Comparison of ENCODE assay signal across 9 cellular contexts in genomic region chr7:22694597-22695207, GRCh38. TPM values are rescaled to one million over a fixed set of nuclear protein-coding genes. Genes with fewer than 3 reads are reported as not detected.
DNase-seq lines count a peak whose midpoint lies in the region; ATAC-seq lines count a peak whose summit lies in the region.
"Had no signal": no experiment of that assay in that cellular context is flagged by ENCODE, and none has a peak within 500 bp of the region (broad histone marks: within the 10 kb centered on the region; RNA-seq: fewer than 3 reads in every experiment).

No MANE protein-coding gene starts in this region.

- DNase-seq in MV-4-11 (lab: John Stamatoyannopoulos, UW) (peak; percentile 35), GF-D8 (lab: John Stamatoyannopoulos, UW) (no peak), pons (ENCODE audit: low spot score) (no peak)
- DNase-seq in naive thymus-derived CD4-positive, alpha-beta T cell, result peak in 2 of 9 donors; percentile 9 to 24
- DNase-seq: activated CD4-positive, alpha-beta T cell treated with anti-CD3 and anti-CD28 coated beads, Interleukin-2, amount 50 U/mL, for 1 hour; Right ventricle myocardium superior had no signal

- H3K4me3 ChIP-seq in naive thymus-derived CD4-positive, alpha-beta T cell (ENCODE audit: low read length), result no peak overlapping the region

- no peaks in the 10 kb centered on the region for H3K9me3 Mint-ChIP-seq in naive thymus-derived CD4-positive, alpha-beta T cell

- peak overlapping the region in 2 of 9 donors; percentile 10 to 11 for H3K27ac Mint-ChIP-seq in naive thymus-derived CD4-positive, alpha-beta T cell

- ATAC-seq in GM18861 (IDR thresholded peaks at IDR 0.05; ENCODE audit: unreplicated experiment) (peak; percentile 32), HG02571 (IDR thresholded peaks at IDR 0.05; ENCODE audit: unreplicated experiment) (peak; percentile 39), GM19035 (IDR thresholded peaks at IDR 0.05; ENCODE audit: unreplicated experiment) (no peak)
- peak; percentile 42 for ATAC-seq in naive thymus-derived CD4-positive, alpha-beta T cell

- POLR2A ChIA-PET in naive thymus-derived CD4-positive, alpha-beta T cell (lab: Charles Lee), result interaction anchor here (2.0 kb wide), 1 partner anchor 14 kb away, joined by 8 read pairs; no protein-coding TSS in a partner anchor

- no peaks in the 10 kb centered on the region for H3K36me3 ChIP-seq in naive thymus-derived CD4-positive, alpha-beta T cell (ENCODE audit: control insufficient read depth in 2 of 3, insufficient read depth in 3 of 3, low read length in 3 of 3)

- H3K9me3 ChIP-seq in naive thymus-derived CD4-positive, alpha-beta T cell (ENCODE audit: control insufficient read depth in 2 of 3, low read length in 3 of 3), result no peaks in the 10 kb centered on the region

- H3K4me1 Mint-ChIP-seq in naive thymus-derived CD4-positive, alpha-beta T cell, result peaks cover 33 to 69% (median 46%) of the 10 kb centered on the region in 7 donors

- H3K27me3 Mint-ChIP-seq in naive thymus-derived CD4-positive, alpha-beta T cell, result peaks cover 0 to 28% (median 0%) of the 10 kb centered on the region in 5 donors

- intact Hi-C loops in naive thymus-derived CD4-positive, alpha-beta T cell (cut with micrococcal nuclease), result loop anchor here (1.0 to 10.0 kb wide), 5 partner anchors 18 to 1340 kb away; partner anchors contain the start of gene HYCC1 (in 1 of the 2)

- H3K27ac ChIP-seq in naive thymus-derived CD4-positive, alpha-beta T cell (ENCODE audit: low read depth, low read length), result no peak overlapping the region

- H3K27me3 ChIP-seq in naive thymus-derived CD4-positive, alpha-beta T cell (ENCODE audit: control insufficient read depth in 2 of 2, insufficient read depth in 2 of 2, low read length in 2 of 2), result no peaks in the 10 kb centered on the region

- peaks cover 3 to 31% of the 10 kb centered on the region in 2 donors for H3K4me1 ChIP-seq in naive thymus-derived CD4-positive, alpha-beta T cell (ENCODE audit: control insufficient read depth in 2 of 2, insufficient read depth in 2 of 2, low read length in 2 of 2)

- peak overlapping the region in 5 of 10 donors; percentile 8 to 53 (median 21) for H3K4me3 Mint-ChIP-seq in naive thymus-derived CD4-positive, alpha-beta T cell

- H3K36me3 Mint-ChIP-seq in naive thymus-derived CD4-positive, alpha-beta T cell, result peaks cover 0 to 23% (median 0%) of the 10 kb centered on the region in 5 donors

- CTCF ChIA-PET in naive thymus-derived CD4-positive, alpha-beta T cell (lab: Charles Lee), result interaction anchor here (0.9 kb wide), 1 partner anchor 31 kb away, joined by 3 read pairs; no protein-coding TSS in a partner anchor

RNA-seq across cellular contexts. Expression of gene IL6, which starts 32.3 kb away (rescaled TPM):
- 1 to 10 TPM in 2 of 5 experiments, under 1 TPM in 1, not detected in 2; 0.64 to 3.0 (median 1.0) TPM for total RNA-seq in naive thymus-derived CD4-positive, alpha-beta T cell
- under 1 TPM in 1 of 2 donors, not detected in 1; 0.73 TPM for polyA plus RNA-seq in naive thymus-derived CD4-positive, alpha-beta T cell
